ENCODE assay signal across 24 cellular contexts in genomic region chr21:41871302-41872030, GRCh38. TPM values are rescaled to one million over a fixed set of nuclear protein-coding genes. Genes with fewer than 3 reads are reported as not detected.
DNase-seq lines count a peak whose midpoint lies in the region; ATAC-seq, FAIRE-seq and TF ChIP-seq lines count a peak whose summit lies in the region.
"Had no signal": no experiment of that assay in that cellular context is flagged by ENCODE, and none has a peak within 500 bp of the region (broad histone marks: within the 10 kb centered on the region; RNA-seq: fewer than 3 reads in every experiment).

No MANE protein-coding gene starts in this region.

- H3K9ac ChIP-seq in BLaER1, result no peak overlapping the region
- H3K9ac ChIP-seq in IMR-90 (ENCODE audit: low read depth, low read length), result no peak overlapping the region
- H3K9ac ChIP-seq in astrocyte (ENCODE audit: low read length), result no peak overlapping the region

- no peak overlapping the region for H4K91ac ChIP-seq in IMR-90 (ENCODE audit: insufficient read depth, low read depth, low read length)

- no peak overlapping the region for H2BK20ac ChIP-seq in IMR-90 (ENCODE audit: low read depth, low read length)

- no peak overlapping the region for H2BK15ac ChIP-seq in IMR-90 (ENCODE audit: low read depth, low read length)

- no peak overlapping the region for H2BK120ac ChIP-seq in IMR-90 (ENCODE audit: low read depth, low read length)

- intact Hi-C loops in IMR-90 (cut with micrococcal nuclease), result no loop called here

- H3K27me3 Mint-ChIP-seq in astrocyte (ENCODE audit: low read depth, unreplicated experiment) (no peaks in the 10 kb centered on the region), neural crest cell (ENCODE audit: low read depth) (no peaks in the 10 kb centered on the region)

- DNase-seq in IMR-90 (no peak), astrocyte (ENCODE audit: low read depth) (no peak), neural crest cell (ENCODE audit: low read depth, low spot score) (no peak), HEK293T (ENCODE audit: extremely low spot score) (no peak), cerebellar cortex (ENCODE audit: low spot score) (no peak), foreskin keratinocyte (no peak)
- DNase-seq: 8988T, AML-193, COR-L47, DMS 273 treated with DMSO at 0.1 percent for 48 hours, DMS79 treated with DMSO at 0.1 percent for 48 hours, H7, KG1, NCI-H1105, NCI-H146, NCI-H2029, NCI-H524 treated with DMSO at 0.1 percent for 48 hours, NCI-H82, PC-3, Right ventricle myocardium superior had no signal

- H3K4me3 Mint-ChIP-seq in astrocyte (ENCODE audit: unreplicated experiment) (no peak overlapping the region), neural crest cell (no peak overlapping the region)
- H3K4me3 Mint-ChIP-seq: CD14-positive monocyte had no signal

- H4K5ac ChIP-seq in IMR-90 (ENCODE audit: low read depth, low read length), result no peak overlapping the region

- no peak for TF ChIP-seq POLR2A in IMR-90 (IDR thresholded peaks at IDR 0.05; ENCODE audit: low read depth, low read length)

- H3K9me1 ChIP-seq in IMR-90 (ENCODE audit: insufficient read depth, low read length), result peaks cover 8% of the 10 kb centered on the region; the same call in 1 of the 2 replicates

- H3K9me3 ChIP-seq in BLaER1, result no peaks in the 10 kb centered on the region
- no peaks in the 10 kb centered on the region for H3K9me3 ChIP-seq in IMR-90 (ENCODE audit: control insufficient read depth, insufficient read depth, low read length)
- H3K9me3 ChIP-seq in astrocyte (ENCODE audit: insufficient read depth, low read depth, low read length), result no peaks in the 10 kb centered on the region

- H3K4me1 ChIP-seq in BLaER1 (peaks cover 99% of the 10 kb centered on the region), IMR-90 (ENCODE audit: control insufficient read depth, insufficient read depth, low read length) (no peaks in the 10 kb centered on the region), astrocyte (ENCODE audit: insufficient read depth, low read length) (no peaks in the 10 kb centered on the region), foreskin keratinocyte (no peaks in the 10 kb centered on the region)

- no peak overlapping the region for H2BK5ac ChIP-seq in IMR-90 (ENCODE audit: low read depth, low read length, poor library complexity, severe bottlenecking)

- FAIRE-seq in astrocyte (lab: Jason Lieb, UNC), result no peak
- FAIRE-seq: GM12878 had no signal

- no peaks in the 10 kb centered on the region for H3K36me3 Mint-ChIP-seq in astrocyte (ENCODE audit: low read depth, unreplicated experiment)
- no peaks in the 10 kb centered on the region for H3K36me3 Mint-ChIP-seq in neural crest cell (ENCODE audit: low read depth)

- POLR2A ChIA-PET in IMR-90 (lab: Charles Lee; ENCODE audit: unreplicated experiment) (no interaction called here), HEK293T (lab: Yijun Ruan, JAX) (no interaction called here)

- peak overlapping the region; percentile 65 for H2AK9ac ChIP-seq in IMR-90 (replicated peaks; ENCODE audit: low read depth, low read length, poor library complexity)

- H3K56ac ChIP-seq in IMR-90 (ENCODE audit: extremely low read depth, insufficient read depth, low read length), result no peak overlapping the region

- CTCF ChIA-PET in IMR-90 (lab: Yijun Ruan, JAX), result no interaction called here
- CTCF ChIA-PET in HEK293T (lab: Yijun Ruan, JAX), result no interaction called here

- H3K79me2 ChIP-seq in astrocyte (ENCODE audit: insufficient read depth, low read length), result peaks cover 48% of the 10 kb centered on the region

- H3K4me2 ChIP-seq in BLaER1 (peak overlapping the region; percentile 50), IMR-90 (ENCODE audit: low read depth, low read length) (no peak overlapping the region), astrocyte (ENCODE audit: low read length) (no peak overlapping the region)

- in situ Hi-C loops in IMR-90 (cut with MboI; ENCODE audit: low sequenced_read_pairs), result no loop called here

- peaks cover 13 to 39% of the 10 kb centered on the region in 2 experiments for H3K79me1 ChIP-seq in IMR-90 (ENCODE audit: low read depth in 1 of 2, low read length in 2 of 2)

- no peak overlapping the region for H3K23ac ChIP-seq in IMR-90 (ENCODE audit: low read depth, low read length)

- whole genome bisulfite sequencing in IMR-90 (ENCODE audit: extremely low coverage in 2 of 2, insufficient read length in 1 of 2), 2 experiments, result 76% methylated on average over 5 of the region's 15 CpGs; no CpG with 5 or more reads in 1 of the 2 experiments

- H3K27ac Mint-ChIP-seq in astrocyte (ENCODE audit: unreplicated experiment), result peak overlapping the region; percentile 10
- peak overlapping the region; percentile 63 for H3K27ac Mint-ChIP-seq in neural crest cell (ENCODE audit: unreplicated experiment)

- H4K20me1 ChIP-seq in BLaER1 (no peaks in the 10 kb centered on the region), IMR-90 (ENCODE audit: insufficient read depth, low read length) (no peaks in the 10 kb centered on the region), astrocyte (ENCODE audit: insufficient read depth, low read length) (peaks cover 39% of the 10 kb centered on the region)

- no peak for TF ChIP-seq CTCF in IMR-90 (conservative IDR thresholded peaks at IDR 0.05; ENCODE audit: low read depth, low read length)
- no peak for TF ChIP-seq CTCF in astrocyte (IDR thresholded peaks at IDR 0.05; ENCODE audit: insufficient read depth, low read depth, low read length)
- TF ChIP-seq CTCF in neural crest cell (conservative IDR thresholded peaks at IDR 0.05), result no peak
- no peak for TF ChIP-seq CTCF in foreskin keratinocyte (conservative IDR thresholded peaks at IDR 0.05)

- H2AFZ ChIP-seq in IMR-90 (replicated peaks; ENCODE audit: low read length, poor library complexity) (no peak overlapping the region), astrocyte (ENCODE audit: low read depth, low read length) (no peak overlapping the region)

- ATAC-seq in IMR-90 (ENCODE audit: low read depth) (no peak), GM18870 (IDR thresholded peaks at IDR 0.05; ENCODE audit: unreplicated experiment) (no peak), foreskin keratinocyte (no peak)
- ATAC-seq: GM12878, PC-3 had no signal

- no TSS peak for BruUV-seq in IMR-90 (replicated peaks; lab: Mats Ljungman, UMichigan)

- H3K18ac ChIP-seq in IMR-90 (ENCODE audit: low read depth, low read length), result no peak overlapping the region

- H3K14ac ChIP-seq in IMR-90 (replicated peaks; ENCODE audit: low read depth, low read length), result no peak overlapping the region

- dilution Hi-C loops in IMR-90 (cut with HindIII; ENCODE audit: low sequenced_read_pairs, unreplicated experiment), result no loop called here

- no peaks in the 10 kb centered on the region for H3K36me3 ChIP-seq in BLaER1
- H3K36me3 ChIP-seq in IMR-90 (ENCODE audit: control insufficient read depth, insufficient read depth, low read length), result 0 out of 2 replicates have a peak, but pooled peaks cover 1% of the 10 kb centered on the region
- no peaks in the 10 kb centered on the region for H3K36me3 ChIP-seq in astrocyte (ENCODE audit: insufficient read depth, low read length)

- H3K9me3 Mint-ChIP-seq in astrocyte (ENCODE audit: unreplicated experiment), result no peaks in the 10 kb centered on the region
- H3K9me3 Mint-ChIP-seq in neural crest cell, result no peaks in the 10 kb centered on the region

- no peak overlapping the region for H3K4ac ChIP-seq in IMR-90 (ENCODE audit: low read depth, low read length)

- peak overlapping the region; percentile 46; the same call in 1 of the 2 replicates for H3K27ac ChIP-seq in BLaER1
- no peak overlapping the region for H3K27ac ChIP-seq in IMR-90 (ENCODE audit: insufficient read depth, low read length)
- H3K27ac ChIP-seq in astrocyte (ENCODE audit: low read depth, low read length), result no peak overlapping the region
- H3K27ac ChIP-seq in foreskin keratinocyte, result no peak overlapping the region

- H3K4me1 Mint-ChIP-seq in astrocyte (ENCODE audit: low read depth, unreplicated experiment), result no peaks in the 10 kb centered on the region
- H3K4me1 Mint-ChIP-seq in neural crest cell, result peaks cover 24% of the 10 kb centered on the region

- no peak overlapping the region for H2AK5ac ChIP-seq in IMR-90 (ENCODE audit: low read depth, low read length)

- H3K27me3 ChIP-seq in BLaER1, result no peaks in the 10 kb centered on the region
- no peaks in the 10 kb centered on the region for H3K27me3 ChIP-seq in IMR-90 (ENCODE audit: control insufficient read depth, insufficient read depth, low read length)
- H3K27me3 ChIP-seq in astrocyte (ENCODE audit: insufficient read depth, low read length), result no peaks in the 10 kb centered on the region
- H3K27me3 ChIP-seq in foreskin keratinocyte, result no peaks in the 10 kb centered on the region

- H3K4me3 ChIP-seq in BLaER1, result no peak overlapping the region
- no peak overlapping the region for H3K4me3 ChIP-seq in IMR-90 (ENCODE audit: insufficient read depth, low read depth, low read length)
- no peak overlapping the region for H3K4me3 ChIP-seq in astrocyte (ENCODE audit: insufficient read depth, low read depth, low read length)
- H3K4me3 ChIP-seq: GM12878 had no signal

- H4K8ac ChIP-seq in IMR-90 (ENCODE audit: low read depth in 2 of 2, low read length in 2 of 2), result no peak overlapping the region

- no peak for TF ChIP-seq RAD21 in IMR-90 (IDR thresholded peaks at IDR 0.05; ENCODE audit: low read length)

TF ChIP-seq in IMR-90, 13 proteins besides CTCF, POLR2A, EP300 and RAD21 (continues in another document):
- TF ChIP-seq RCOR1 (IDR thresholded peaks at IDR 0.05; ENCODE audit: insufficient replicate concordance, low read length), result no peak
- no peak for TF ChIP-seq SMC3 (IDR thresholded peaks at IDR 0.05; ENCODE audit: low read depth, low read length)
- no peak for TF ChIP-seq BHLHE40 (IDR thresholded peaks at IDR 0.05; ENCODE audit: low read depth, low read length)

TF ChIP-seq in HEK293T, 16 proteins besides CTCF, POLR2A, EP300 and RAD21 (continues in another document):
- TF ChIP-seq NFRKB (IDR thresholded peaks at IDR 0.05) (no peak), TARDBP (IDR thresholded peaks at IDR 0.05) (no peak), L3MBTL2 (conservative IDR thresholded peaks at IDR 0.05) (no peak), ARNT (IDR thresholded peaks at IDR 0.05) (no peak), CTBP1 (IDR thresholded peaks at IDR 0.05; ENCODE audit: borderline replicate concordance) (no peak), SUZ12 (IDR thresholded peaks at IDR 0.05) (no peak), SP1 (IDR thresholded peaks at IDR 0.05) (no peak), FOXA1 (IDR thresholded peaks at IDR 0.05) (no peak), BHLHE40 (IDR thresholded peaks at IDR 0.05; ENCODE audit: borderline replicate concordance) (no peak), FOXK2 (IDR thresholded peaks at IDR 0.05) (no peak), ELF4 (IDR thresholded peaks at IDR 0.05) (no peak), HDGF (IDR thresholded peaks at IDR 0.05; ENCODE audit: borderline replicate concordance) (no peak), ZNF384 (IDR thresholded peaks at IDR 0.05) (no peak), FOXM1 (IDR thresholded peaks at IDR 0.05; ENCODE audit: borderline replicate concordance) (no peak)

RNA-seq across cellular contexts. Expression of gene PRDM15, which starts 7.7 kb away (rescaled TPM):
- total RNA-seq in IMR-90 (2012; rRNA removed), result 5.6 and 8.8 TPM in 2 replicates
- polyA plus RNA-seq in IMR-90 (2012; rRNA removed), result 7.3 and 7.6 TPM in 2 replicates
- 2.5 and 3.2 TPM in 2 replicates for polyA plus RNA-seq in IMR-90 (2012; cell fraction: cytosol; rRNA removed)
- polyA plus RNA-seq in IMR-90 (2012; cell fraction: nucleus; rRNA removed; ENCODE audit: low replicate concordance), result 32.6 and 43.8 TPM in 2 replicates
- 5.8 and 6.8 TPM in 2 replicates for total RNA-seq in astrocyte
- 11.6 and 12.0 TPM in 2 replicates for total RNA-seq in neural crest cell
- 5.3 and 5.7 TPM in 2 replicates for total RNA-seq in foreskin keratinocyte
- 1.4 TPM in 2 replicates for polyA plus RNA-seq in foreskin keratinocyte
